ENCODE assay signal across 1 cellular context in genomic region chr20:5028258-5029059, GRCh38.
TF ChIP-seq lines count a peak whose summit lies in the region.
"Not testable (repeated sequence)": the region's sequence is repeated elsewhere in the genome, so short reads cannot be mapped to it uniquely, and the experiment has no call there.

No MANE protein-coding gene starts in this region.

TF ChIP-seq in HepG2, 621 proteins besides CTCF, POLR2A, EP300 and RAD21 (continued from another document and continues in another):
- TF ChIP-seq ZBTB40 (IDR thresholded peaks at IDR 0.05) (peak; percentile 95), ZBTB40 (CRISPR knock-in tag; IDR thresholded peaks at IDR 0.05) (0 out of 2 replicates have a peak, but pooled peaks have one; percentile 41), HNF1A (IDR thresholded peaks at IDR 0.05; ENCODE audit: low read depth) (peak; percentile 19; the same call in 1 of the 2 replicates), TCF7 (IDR thresholded peaks at IDR 0.05; ENCODE audit: low read depth) (peak; percentile 64), JUND (CRISPR knock-in tag; IDR thresholded peaks at IDR 0.05) (peak; percentile 28; the same call in 1 of the 2 replicates), TEAD3 (CRISPR knock-in tag; optimal IDR thresholded peaks at IDR 0.05; ENCODE audit: borderline replicate concordance) (peak; percentile 98), NR2F6 (IDR thresholded peaks at IDR 0.05) (peak; percentile 87), NR2F6 (CRISPR knock-in tag; IDR thresholded peaks at IDR 0.05) (peak; percentile 88), ZBED4 (CRISPR knock-in tag; IDR thresholded peaks at IDR 0.05; ENCODE audit: borderline replicate concordance) (peak; percentile 49; the same call in 1 of the 2 replicates), LCORL (IDR thresholded peaks at IDR 0.05) (peak; percentile 88), LCORL (CRISPR knock-in tag; IDR thresholded peaks at IDR 0.05) (peak; percentile 93), CEBPB (IDR thresholded peaks at IDR 0.05; ENCODE audit: borderline replicate concordance, low read depth, low read length) (peak; percentile 97), ZNF644 (CRISPR knock-in tag; IDR thresholded peaks at IDR 0.05; ENCODE audit: low read depth) (peak; percentile 28; the same call in 1 of the 2 replicates), ASH2L (IDR thresholded peaks at IDR 0.05; ENCODE audit: insufficient read length, low read depth, low read length) (peak; percentile 55), KLF9 (CRISPR knock-in tag; IDR thresholded peaks at IDR 0.05; ENCODE audit: low read depth) (0 out of 2 replicates have a peak, but pooled peaks have one; percentile 64), CBFB (CRISPR knock-in tag; IDR thresholded peaks at IDR 0.05) (0 out of 2 replicates have a peak, but pooled peaks have one; percentile 59), HDAC2 (CRISPR knock-in tag; IDR thresholded peaks at IDR 0.05) (peak; percentile 83; the same call in 1 of the 2 replicates), ZBTB39 (CRISPR knock-in tag; IDR thresholded peaks at IDR 0.05) (peak; percentile 86), KMT2B (CRISPR knock-in tag; IDR thresholded peaks at IDR 0.05) (peak; percentile 49; the same call in 1 of the 2 replicates), REPIN1 (CRISPR knock-in tag; IDR thresholded peaks at IDR 0.05; ENCODE audit: borderline replicate concordance, low read depth) (peak; percentile 40; the same call in 1 of the 2 replicates), ELF3 (CRISPR knock-in tag; IDR thresholded peaks at IDR 0.05) (peak; percentile 46; the same call in 1 of the 2 replicates), ZSCAN9 (CRISPR knock-in tag; IDR thresholded peaks at IDR 0.05; ENCODE audit: borderline replicate concordance) (peak; percentile 36; the same call in 1 of the 2 replicates), GMEB1 (CRISPR knock-in tag; IDR thresholded peaks at IDR 0.05; ENCODE audit: borderline replicate concordance) (peak; percentile 25; the same call in 1 of the 2 replicates), ATF7 (CRISPR knock-in tag; IDR thresholded peaks at IDR 0.05) (peak; percentile 51; the same call in 1 of the 2 replicates), CREB1 (IDR thresholded peaks at IDR 0.05) (0 out of 2 replicates have a peak, but pooled peaks have one; percentile 6), ZNF124 (CRISPR knock-in tag; IDR thresholded peaks at IDR 0.05) (0 out of 2 replicates have a peak, but pooled peaks have one; percentile 17), KDM6A (CRISPR knock-in tag; IDR thresholded peaks at IDR 0.05; ENCODE audit: low read depth) (peak; percentile 88), ZBTB10 (CRISPR knock-in tag; IDR thresholded peaks at IDR 0.05; ENCODE audit: borderline replicate concordance) (peak; percentile 56; the same call in 1 of the 2 replicates)
- not testable (repeated sequence) for TF ChIP-seq HNF1A (CRISPR knock-in tag; IDR thresholded peaks at IDR 0.05; ENCODE audit: borderline replicate concordance); ATF7 (IDR thresholded peaks at IDR 0.05); CREB1 (CRISPR knock-in tag; IDR thresholded peaks at IDR 0.05)
